In genomic region chr3:128011140-128011539, GRCh38 we compare ENCODE assay signal across 9 cellular contexts. TPM values are rescaled to one million over a fixed set of nuclear protein-coding genes. Genes with fewer than 3 reads are reported as not detected.
DNase-seq lines count a peak whose midpoint lies in the region; ATAC-seq and TF ChIP-seq lines count a peak whose summit lies in the region.
"Had no signal": no experiment of that assay in that cellular context is flagged by ENCODE, and none has a peak within 500 bp of the region (broad histone marks: within the 10 kb centered on the region; RNA-seq: fewer than 3 reads in every experiment).

No MANE protein-coding gene starts in this region.

- CTCF ChIA-PET in A673 (lab: Charles Lee) = no interaction called here
- CTCF ChIA-PET in CD8-positive, alpha-beta memory T cell (lab: Charles Lee) = interaction anchor here (0.8 kb wide), 1 partner anchor 10 kb away, joined by 4 read pairs; no protein-coding TSS in a partner anchor

- no peaks in the 10 kb centered on the region for H3K9me3 Mint-ChIP-seq in osteocyte (ENCODE audit: unreplicated experiment)
- H3K9me3 Mint-ChIP-seq in CD8-positive, alpha-beta memory T cell = no peaks in the 10 kb centered on the region
- no peaks in the 10 kb centered on the region for H3K9me3 Mint-ChIP-seq in naive thymus-derived CD8-positive, alpha-beta T cell

- no peaks in the 10 kb centered on the region for H3K4me1 ChIP-seq in A673 (ENCODE audit: insufficient read depth, low read length, poor library complexity, severe bottlenecking)
- no peaks in the 10 kb centered on the region for H3K4me1 ChIP-seq in CD8-positive, alpha-beta memory T cell (ENCODE audit: insufficient read depth, low read length)
- H3K4me1 ChIP-seq: breast epithelium had no signal

- POLR2A ChIA-PET in A673 (lab: Charles Lee; ENCODE audit: low non-redundant PET) = no interaction called here
- POLR2A ChIA-PET in CD8-positive, alpha-beta memory T cell (lab: Charles Lee) = no interaction called here
- POLR2A ChIA-PET in naive thymus-derived CD8-positive, alpha-beta T cell (lab: Charles Lee) = no interaction called here

- H3K9me3 ChIP-seq in A673 (ENCODE audit: low read depth, low read length, poor library complexity, severe bottlenecking) = peaks cover under 1% of the 10 kb centered on the region
- no peaks in the 10 kb centered on the region for H3K9me3 ChIP-seq in CD8-positive, alpha-beta memory T cell (ENCODE audit: low read length)
- H3K9me3 ChIP-seq: breast epithelium had no signal

- H3K27me3 ChIP-seq in A673 (replicated peaks; ENCODE audit: insufficient read depth, low read depth, low read length, poor library complexity) = no peaks in the 10 kb centered on the region
- peaks cover 4% of the 10 kb centered on the region for H3K27me3 ChIP-seq in CD8-positive, alpha-beta memory T cell (ENCODE audit: insufficient read depth, low read length, poor library complexity, severe bottlenecking)
- H3K27me3 ChIP-seq: breast epithelium had no signal

- H3K4me1 Mint-ChIP-seq in osteocyte (ENCODE audit: unreplicated experiment) = peaks cover 15% of the 10 kb centered on the region
- H3K4me1 Mint-ChIP-seq in CD8-positive, alpha-beta memory T cell = peaks cover 0 to 4% (median 0%) of the 10 kb centered on the region in 3 donors
- peaks cover 0 to 4% (median 1%) of the 10 kb centered on the region in 4 donors for H3K4me1 Mint-ChIP-seq in naive thymus-derived CD8-positive, alpha-beta T cell

- H3K4me3 Mint-ChIP-seq in osteocyte (ENCODE audit: unreplicated experiment) = no peak overlapping the region
- no peak overlapping the region for H3K4me3 Mint-ChIP-seq in CD8-positive, alpha-beta memory T cell
- peak overlapping the region in 1 of 10 donors; percentile 55 for H3K4me3 Mint-ChIP-seq in naive thymus-derived CD8-positive, alpha-beta T cell

- no peak overlapping the region for H3K27ac ChIP-seq in A673 (ENCODE audit: low read depth, low read length, poor library complexity, severe bottlenecking)
- no peak overlapping the region for H3K27ac ChIP-seq in CD8-positive, alpha-beta memory T cell (ENCODE audit: low read depth, low read length)
- H3K27ac ChIP-seq: breast epithelium had no signal

- DNase-seq in A673 (ENCODE audit: low spot score) (peak; percentile 65), GM13977 (ENCODE audit: low spot score) (no peak), NCI-H526 (lab: John Stamatoyannopoulos, UW) (peak; percentile 60 to 84), cerebellar cortex (ENCODE audit: low spot score) (peak; percentile 46), osteocyte (ENCODE audit: extremely low spot score, unreplicated experiment) (no peak)
- no peak for DNase-seq in CD8-positive, alpha-beta memory T cell
- DNase-seq in naive thymus-derived CD8-positive, alpha-beta T cell = no peak

- TF ChIP-seq CTCF in A673 (conservative IDR thresholded peaks at IDR 0.05; ENCODE audit: low read depth, low read length) (peak; percentile 72), GM13977 (IDR thresholded peaks at IDR 0.05; ENCODE audit: extremely low read depth, insufficient read depth, missing control alignments) (peak; percentile 40), osteocyte (IDR thresholded peaks at IDR 0.05) (peak; percentile 54)

- H3K36me3 Mint-ChIP-seq in osteocyte (ENCODE audit: unreplicated experiment) = no peaks in the 10 kb centered on the region
- H3K36me3 Mint-ChIP-seq in CD8-positive, alpha-beta memory T cell = no peaks in the 10 kb centered on the region
- no peaks in the 10 kb centered on the region for H3K36me3 Mint-ChIP-seq in naive thymus-derived CD8-positive, alpha-beta T cell

- H3K4me3 ChIP-seq in A673 (ENCODE audit: low read depth, low read length, poor library complexity, severe bottlenecking) = no peak overlapping the region
- H3K4me3 ChIP-seq in CD8-positive, alpha-beta memory T cell (ENCODE audit: low read length) = no peak overlapping the region
- H3K4me3 ChIP-seq: breast epithelium had no signal

- peaks cover 17% of the 10 kb centered on the region for H3K27me3 Mint-ChIP-seq in osteocyte (ENCODE audit: unreplicated experiment)
- H3K27me3 Mint-ChIP-seq in CD8-positive, alpha-beta memory T cell = peaks cover 4 to 25% of the 10 kb centered on the region in 2 donors
- peaks cover 3 to 22% (median 10%) of the 10 kb centered on the region in 5 donors for H3K27me3 Mint-ChIP-seq in naive thymus-derived CD8-positive, alpha-beta T cell

- no TSS peak for BruUV-seq in A673 (replicated peaks; lab: Mats Ljungman, UMichigan)

- ATAC-seq in naive thymus-derived CD8-positive, alpha-beta T cell = no peak
- no peak for ATAC-seq in HG03342 (IDR thresholded peaks at IDR 0.05; ENCODE audit: unreplicated experiment)

- H3K36me3 ChIP-seq in A673 (ENCODE audit: insufficient read depth, low read length, poor library complexity, severe bottlenecking) = no peaks in the 10 kb centered on the region
- no peaks in the 10 kb centered on the region for H3K36me3 ChIP-seq in CD8-positive, alpha-beta memory T cell (ENCODE audit: insufficient read depth, low read length)
- H3K36me3 ChIP-seq: breast epithelium had no signal

- intact Hi-C loops in A673 (cut with micrococcal nuclease; ENCODE audit: unreplicated experiment) = loop anchor here (2.0 kb wide), 1 partner anchor 122 kb away; no protein-coding TSS in a partner anchor

- no peak overlapping the region for H3K27ac Mint-ChIP-seq in osteocyte (ENCODE audit: unreplicated experiment)
- no peak overlapping the region for H3K27ac Mint-ChIP-seq in CD8-positive, alpha-beta memory T cell
- no peak overlapping the region for H3K27ac Mint-ChIP-seq in naive thymus-derived CD8-positive, alpha-beta T cell

- in situ Hi-C loops in GM13977 (cut with MboI; ENCODE audit: low pct_unique_long_range_greater_than_20kb, low sequenced_read_pairs, unreplicated experiment) = no loop called here

RNA-seq across cellular contexts. Expression of gene SEC61A1, which starts 41.1 kb away (rescaled TPM):
- total RNA-seq in A673 (2021) = 156 and 176 TPM in 2 replicates
- total RNA-seq in osteocyte = 307 and 310 TPM in 2 replicates
- 100 to 1,000 TPM; 200 to 208 TPM for total RNA-seq in CD8-positive, alpha-beta memory T cell
- 176 TPM for polyA plus RNA-seq in CD8-positive, alpha-beta memory T cell
- 10 to 100 TPM; 92.5 to 97.9 TPM for total RNA-seq in naive thymus-derived CD8-positive, alpha-beta T cell
- polyA plus RNA-seq in naive thymus-derived CD8-positive, alpha-beta T cell = 100 to 1,000 TPM in 2 of 3 donors, 10 to 100 TPM in 1; 84.7 to 107 (median 106) TPM

Comparison
In these comparisons a context has a peak if more than half of its experiments do, and no peak if none do; other contexts are left out.
1. DNase-seq: peak in A673 (single experiment), NCI-H526 (2 of 2) and cerebellar cortex (single experiment); none in GM13977 (single experiment), osteocyte (single experiment), CD8-positive, alpha-beta memory T cell (0 of 5) and naive thymus-derived CD8-positive, alpha-beta T cell (0 of 10).
2. Peak in every context shown above with its lines, with median percentiles within 50 percentile points of each other: CTCF ChIP-seq.